In genomic region chr12:106255952-106256351, GRCh38 we compare ENCODE assay signal across 31 cellular contexts.
"Had no signal": no experiment of that assay in that cellular context is flagged by ENCODE, and none has a peak within 500 bp of the region (broad histone marks: within the 10 kb centered on the region; RNA-seq: fewer than 3 reads in every experiment).

No MANE protein-coding gene starts in this region.

- H3K36me3 ChIP-seq: gastrocnemius medialis, heart left ventricle, WERI-Rb-1 had no signal

- H3K27me3 ChIP-seq: body of pancreas, foreskin keratinocyte, gastrocnemius medialis, heart left ventricle had no signal

- H3K27ac ChIP-seq: body of pancreas, epithelial cell of prostate, foreskin keratinocyte, gastrocnemius medialis, heart left ventricle, WERI-Rb-1 had no signal

- H3K4me1 ChIP-seq: body of pancreas, foreskin keratinocyte, gastrocnemius medialis, heart left ventricle had no signal

- H3K4me3 ChIP-seq: body of pancreas, gastrocnemius medialis, heart left ventricle had no signal

- DNase-seq: activated B cell treated with CpG ODN at 0.5 μM for 24 hours; activated CD4-positive, alpha-beta T cell treated with anti-CD3 and anti-CD28 coated beads for 48 hours; activated CD4-positive, alpha-beta T cell treated with anti-CD3 and anti-CD28 coated beads, Interleukin-2, amount 50 U/mL, for 1 hour; activated CD4-positive, alpha-beta T cell treated with anti-CD3 and anti-CD28 coated beads, Interleukin-2, amount 50 U/mL, for 48 hours; activated CD8-positive, alpha-beta memory T cell treated with anti-CD3 and anti-CD28 coated beads for 24 hours; activated CD8-positive, alpha-beta memory T cell treated with anti-CD3 and anti-CD28 coated beads, Interleukin-2, amount 50 U/mL, for 48 hours; activated CD8-positive, alpha-beta T cell treated with anti-CD3 and anti-CD28 coated beads for 36 hours; activated effector memory CD4-positive, alpha-beta T cell treated with Interleukin-2 at 50 U/mL for 16 hours; activated gamma-delta T cell treated with Interleukin-2 at 50 U/mL for 16 hours; activated naive CD4-positive, alpha-beta T cell treated with anti-CD3 and anti-CD28 coated beads, Interleukin-2, amount 50 U/mL, for 16 hours; activated naive CD4-positive, alpha-beta T cell treated with Interleukin-2 at 50 U/mL for 16 hours; activated T-cell treated with anti-CD3 and anti-CD28 coated beads for 4 hours; activated T-cell treated with anti-CD3 and anti-CD28 coated beads, Interleukin-2, amount 50 U/mL, for 24 hours; activated T-cell treated with anti-CD3 and anti-CD28 coated beads, Interleukin-2, amount 50 U/mL, for 72 hours; amygdala; aorta; body of pancreas; caudate nucleus; cortex of kidney; dermis blood vessel endothelial cell; effector CD8-positive, alpha-beta T cell; foreskin keratinocyte; gastrocnemius medialis; glutamatergic neuron; heart left ventricle; T-helper 1 cell; T-helper 17 cell; T1000; WERI-Rb-1 had no signal

- ATAC-seq: activated CD4-positive, CD25-positive, alpha-beta regulatory T cell treated with anti-CD3 and anti-CD28 coated beads, Interleukin-2, amount 50 U/mL, for 24 hours; activated CD8-positive, alpha-beta T cell treated with anti-CD3 and anti-CD28 coated beads for 36 hours; activated T-cell treated with anti-CD3 and anti-CD28 coated beads, Interleukin-2, amount 50 U/mL, for 72 hours; body of pancreas; foreskin keratinocyte; gastrocnemius medialis; heart left ventricle; T-helper 17 cell had no signal
